In the genomic region with DNA sequence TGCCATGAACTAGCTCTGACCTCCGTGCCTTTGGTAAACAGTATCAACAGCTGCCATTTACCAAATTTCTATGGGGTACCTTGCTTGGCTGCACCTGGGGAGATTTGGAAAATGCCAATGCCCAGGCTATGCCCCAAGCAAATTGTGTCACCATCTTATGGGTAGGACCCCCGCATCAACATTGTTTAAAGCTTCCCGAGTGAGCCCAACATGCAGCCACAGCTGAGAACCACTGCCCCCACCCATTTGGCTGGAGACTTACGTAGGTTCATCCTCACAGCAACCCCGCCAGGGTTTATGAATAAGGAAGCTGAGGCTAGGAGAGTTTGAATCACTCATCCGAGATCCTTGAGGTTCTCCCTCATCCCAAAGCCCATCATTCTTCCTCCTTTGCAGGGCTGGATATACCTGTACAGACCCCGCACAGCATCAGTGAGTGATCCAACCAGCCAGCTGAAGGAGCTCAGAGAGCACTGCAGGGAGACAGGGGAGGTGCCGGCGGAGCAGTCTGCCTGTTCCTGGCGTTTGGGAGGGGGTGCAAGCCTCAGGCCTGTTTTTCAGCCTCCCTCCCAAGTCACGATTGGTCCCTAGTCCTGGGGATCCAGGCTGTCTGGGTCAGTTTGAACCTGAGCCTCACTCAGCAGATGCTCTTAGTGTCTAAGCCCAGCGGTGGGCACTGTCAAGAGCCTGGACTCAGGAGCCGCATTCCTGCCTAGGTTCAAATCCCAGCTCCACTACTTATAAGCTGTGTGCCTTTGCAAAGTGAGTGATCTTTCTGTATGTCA, we compare ENCODE assay signal across 17 cellular contexts.
DNase-seq lines count a peak whose midpoint lies in the region; ATAC-seq and TF ChIP-seq lines count a peak whose summit lies in the region.
"Had no signal": no experiment of that assay in that cellular context is flagged by ENCODE, and none has a peak within 500 bp of the region (broad histone marks: within the 10 kb centered on the region; RNA-seq: fewer than 3 reads in every experiment).

No MANE protein-coding gene starts in this region.

- intact Hi-C loops in left ventricle myocardium inferior (cut with micrococcal nuclease) (loop anchor here (10.0 kb wide), 1 partner anchor 159 kb away; no protein-coding TSS in a partner anchor), lower lobe of right lung (cut with DNase I) (no loop called here), aorta (cut with DNase I) (no loop called here)

- H3K9me3 ChIP-seq in left ventricle myocardium inferior (replicated peaks) (no peaks in the 10 kb centered on the region), right atrium auricular region (no peaks in the 10 kb centered on the region), Peyer's patch (no peaks in the 10 kb centered on the region), lower lobe of right lung (no peaks in the 10 kb centered on the region), aorta (ENCODE audit: control insufficient read depth, low read length) (no peaks in the 10 kb centered on the region)
- H3K9me3 ChIP-seq: SJSA1 had no signal

- H3K4me3 ChIP-seq in left ventricle myocardium inferior (no peak overlapping the region), right atrium auricular region (no peak overlapping the region), Peyer's patch (no peak overlapping the region), lower lobe of right lung (no peak overlapping the region), aorta (ENCODE audit: low read length in 2 of 2) (no peak overlapping the region)
- H3K4me3 ChIP-seq: SJSA1 had no signal

- H3K27ac ChIP-seq in left ventricle myocardium inferior (replicated peaks) (no peak overlapping the region), right atrium auricular region (no peak overlapping the region), Peyer's patch (peak overlapping the region in 1 of 4 donors; percentile 66), lower lobe of right lung (peak overlapping the region; percentile 59), aorta (ENCODE audit: low read depth in 1 of 2, low read length in 2 of 2) (peak overlapping the region in 1 of 2 donors; percentile 9)
- H3K27ac ChIP-seq: SJSA1 had no signal

- TF ChIP-seq CTCF in left ventricle myocardium inferior (IDR thresholded peaks at IDR 0.05; ENCODE audit: borderline replicate concordance) (no peak), right atrium auricular region (IDR thresholded peaks at IDR 0.05) (no peak), Peyer's patch (IDR thresholded peaks at IDR 0.05) (no peak), lower lobe of right lung (IDR thresholded peaks at IDR 0.05) (no peak)

- H3K4me1 ChIP-seq in left ventricle myocardium inferior (peaks cover 90% of the 10 kb centered on the region), right atrium auricular region (peaks cover 0 to 74% of the 10 kb centered on the region in 2 donors), Peyer's patch (peaks cover 9 to 19% (median 13%) of the 10 kb centered on the region in 4 donors), lower lobe of right lung (peaks cover 71% of the 10 kb centered on the region), aorta (ENCODE audit: control insufficient read depth in 1 of 2, insufficient read depth in 2 of 2, low read length in 2 of 2) (no peaks in the 10 kb centered on the region)

- H3K27me3 ChIP-seq in left ventricle myocardium inferior (ENCODE audit: low read depth) = no peaks in the 10 kb centered on the region
- no peaks in the 10 kb centered on the region for H3K27me3 ChIP-seq in right atrium auricular region
- no peaks in the 10 kb centered on the region for H3K27me3 ChIP-seq in Peyer's patch
- H3K27me3 ChIP-seq in lower lobe of right lung (ENCODE audit: low read depth) = no peaks in the 10 kb centered on the region
- no peaks in the 10 kb centered on the region for H3K27me3 ChIP-seq in aorta (ENCODE audit: control insufficient read depth in 1 of 2, insufficient read depth in 2 of 2, low read length in 1 of 2)
- H3K27me3 ChIP-seq: SJSA1 had no signal

- DNase-seq in left ventricle myocardium inferior (peak; percentile 4), right atrium auricular region (ENCODE audit: low spot score) (no peak), Peyer's patch (peak in 2 of 3 donors; percentile 34 to 41), lower lobe of right lung (peak; percentile 27), aorta (peak; percentile 32 to 59), T1000 (lab: John Stamatoyannopoulos, UW) (no peak), GM19238 (ENCODE audit: insufficient read length, low spot score) (no peak)
- DNase-seq: activated gamma-delta T cell, Calu3, cortex of kidney, erythroblast, GF-D8, midbrain, NCI-H1694, NCI-H446 had no signal

- 86 to 91% methylated on average over 13 of the region's 13 CpGs for WGBS in aorta, 2 donors

- H3K36me3 ChIP-seq in left ventricle myocardium inferior = peaks cover 7% of the 10 kb centered on the region
- no peaks in the 10 kb centered on the region for H3K36me3 ChIP-seq in right atrium auricular region
- H3K36me3 ChIP-seq in Peyer's patch = no peaks in the 10 kb centered on the region
- H3K36me3 ChIP-seq in lower lobe of right lung = no peaks in the 10 kb centered on the region
- H3K36me3 ChIP-seq in aorta (ENCODE audit: control insufficient read depth in 1 of 2, insufficient read depth in 2 of 2, low read length in 1 of 2) = no peaks in the 10 kb centered on the region

- ATAC-seq in lower lobe of right lung = no peak
- ATAC-seq in aorta (ENCODE audit: low FRiP score) = no peak
- ATAC-seq in HG03442 (IDR thresholded peaks at IDR 0.05; ENCODE audit: unreplicated experiment) = no peak

- no peak for TF ChIP-seq POLR2A in Peyer's patch (IDR thresholded peaks at IDR 0.05)

Comparison
In these comparisons a context has a peak if more than half of its experiments do, and no peak if none do; other contexts are left out.
1. DNase-seq: peak in left ventricle myocardium inferior (single experiment), Peyer's patch (2 of 3), lower lobe of right lung (single experiment) and aorta (2 of 2); none in right atrium auricular region (single experiment), T1000 (single experiment) and GM19238 (single experiment).